Comparison of ENCODE assay signal across 1 cellular context in genomic region chr2:144455979-144456378, GRCh38.
TF ChIP-seq lines count a peak whose summit lies in the region.

No MANE protein-coding gene starts in this region.

TF ChIP-seq in A549, 52 proteins besides CTCF, POLR2A, EP300 and RAD21 (continued from another document):
- TF ChIP-seq PBX3 (IDR thresholded peaks at IDR 0.05) = no peak
